15 cellular contexts compared by ENCODE assay signal in genomic region chr12:50053583-50053982, GRCh38. TPM values are rescaled to one million over a fixed set of nuclear protein-coding genes. Genes with fewer than 3 reads are reported as not detected.
"Had no signal": no experiment of that assay in that cellular context is flagged by ENCODE, and none has a peak within 500 bp of the region (broad histone marks: within the 10 kb centered on the region; RNA-seq: fewer than 3 reads in every experiment).

No MANE protein-coding gene starts in this region.

- H3K9me3 Mint-ChIP-seq: activated CD4-positive, alpha-beta memory T cell treated with anti-CD3 and anti-CD28 coated beads, Interleukin-2, amount 10 ng/mL, durations not matched to agents 7 days and 5 days; activated naive CD8-positive, alpha-beta T cell treated with anti-CD3 and anti-CD28 coated beads, Interleukin-2, amount 50 U/mL, for 24 hours; natural killer cell; stimulated activated effector memory CD8-positive, alpha-beta T cell treated with anti-CD3 and anti-CD28 coated beads, Interleukin-12 subunit alpha, Interleukin-12 subunit beta, amount 100 ng/mL, for 72 hours had no signal

- ATAC-seq: activated CD4-positive, alpha-beta T cell treated with anti-CD3 and anti-CD28 coated beads for 36 hours; activated naive CD8-positive, alpha-beta T cell treated with anti-CD3 and anti-CD28 coated beads, Interleukin-2, amount 50 U/mL, for 24 hours; heart left ventricle; natural killer cell; psoas muscle; right lobe of liver; stimulated activated effector memory CD8-positive, alpha-beta T cell treated with anti-CD3 and anti-CD28 coated beads, Interleukin-12 subunit alpha, Interleukin-12 subunit beta, amount 100 ng/mL, for 72 hours had no signal

- H3K27ac Mint-ChIP-seq: activated CD4-positive, alpha-beta memory T cell treated with anti-CD3 and anti-CD28 coated beads, Interleukin-2, amount 10 ng/mL, durations not matched to agents 7 days and 5 days; activated CD4-positive, alpha-beta T cell treated with anti-CD3 and anti-CD28 coated beads for 36 hours; activated naive CD8-positive, alpha-beta T cell treated with anti-CD3 and anti-CD28 coated beads, Interleukin-2, amount 50 U/mL, for 24 hours; natural killer cell; stimulated activated effector memory CD8-positive, alpha-beta T cell treated with anti-CD3 and anti-CD28 coated beads, Interleukin-12 subunit alpha, Interleukin-12 subunit beta, amount 100 ng/mL, for 72 hours had no signal

- H3K4me3 Mint-ChIP-seq: activated CD4-positive, alpha-beta memory T cell treated with anti-CD3 and anti-CD28 coated beads, Interleukin-2, amount 10 ng/mL, durations not matched to agents 7 days and 5 days; activated CD4-positive, alpha-beta T cell treated with anti-CD3 and anti-CD28 coated beads for 36 hours; activated naive CD8-positive, alpha-beta T cell treated with anti-CD3 and anti-CD28 coated beads, Interleukin-2, amount 50 U/mL, for 24 hours; natural killer cell; stimulated activated effector memory CD8-positive, alpha-beta T cell treated with anti-CD3 and anti-CD28 coated beads, Interleukin-12 subunit alpha, Interleukin-12 subunit beta, amount 100 ng/mL, for 72 hours had no signal

- DNase-seq: activated CD4-positive, alpha-beta memory T cell treated with anti-CD3 and anti-CD28 coated beads, Interleukin-2, amount 10 ng/mL, durations not matched to agents 7 days and 5 days; activated CD4-positive, alpha-beta T cell treated with anti-CD3 and anti-CD28 coated beads for 36 hours; activated CD8-positive, alpha-beta memory T cell treated with anti-CD3 and anti-CD28 coated beads, Interleukin-2, amount 50 U/mL, for 48 hours; activated naive CD4-positive, alpha-beta T cell treated with Interleukin-2 at 50 U/mL for 16 hours; activated naive CD8-positive, alpha-beta T cell treated with anti-CD3 and anti-CD28 coated beads, Interleukin-2, amount 50 U/mL, for 24 hours; esophagus squamous epithelium; foreskin fibroblast; heart left ventricle; natural killer cell; psoas muscle; WERI-Rb-1 had no signal

- H3K36me3 Mint-ChIP-seq: natural killer cell; stimulated activated effector memory CD8-positive, alpha-beta T cell treated with anti-CD3 and anti-CD28 coated beads, Interleukin-12 subunit alpha, Interleukin-12 subunit beta, amount 100 ng/mL, for 72 hours had no signal

RNA-seq across cellular contexts. Expression of gene ASIC1, which starts 3.8 kb away (rescaled TPM):
- total RNA-seq: ascending aorta, lung microvascular endothelial cell had no signal
